ENCODE assay signal across 16 cellular contexts in genomic region chr19:3455960-3456601, GRCh38. TPM values are rescaled to one million over a fixed set of nuclear protein-coding genes. Genes with fewer than 3 reads are reported as not detected.
"Had no signal": no experiment of that assay in that cellular context is flagged by ENCODE, and none has a peak within 500 bp of the region (broad histone marks: within the 10 kb centered on the region; RNA-seq: fewer than 3 reads in every experiment).

No MANE protein-coding gene starts in this region.

- H3K27ac ChIP-seq: epithelial cell of prostate, neutrophil had no signal

- H3K9me3 Mint-ChIP-seq: activated CD4-positive, alpha-beta T cell treated with anti-CD3 and anti-CD28 coated beads, Interleukin-2, amount 10 ng/mL, durations not matched to agents 24 days and 14 days; mesothelial cell of epicardium had no signal

- H3K27ac Mint-ChIP-seq: activated CD4-positive, alpha-beta T cell treated with anti-CD3 and anti-CD28 coated beads, Interleukin-2, amount 10 ng/mL, durations not matched to agents 24 days and 14 days; mesothelial cell of epicardium had no signal

- ATAC-seq: right cardiac atrium had no signal

- H3K27me3 ChIP-seq: neutrophil had no signal

- H3K27me3 Mint-ChIP-seq: activated CD4-positive, alpha-beta T cell treated with anti-CD3 and anti-CD28 coated beads, Interleukin-2, amount 10 ng/mL, durations not matched to agents 24 days and 14 days had no signal

- H3K4me1 Mint-ChIP-seq: activated CD4-positive, alpha-beta T cell treated with anti-CD3 and anti-CD28 coated beads, Interleukin-2, amount 10 ng/mL, durations not matched to agents 24 days and 14 days had no signal

- H3K4me3 Mint-ChIP-seq: activated CD4-positive, alpha-beta T cell treated with anti-CD3 and anti-CD28 coated beads, Interleukin-2, amount 10 ng/mL, durations not matched to agents 24 days and 14 days; mesothelial cell of epicardium had no signal

- H3K9me3 ChIP-seq: neutrophil had no signal

- DNase-seq: activated CD4-positive, alpha-beta T cell treated with anti-CD3 and anti-CD28 coated beads, Interleukin-2, amount 10 ng/mL, durations not matched to agents 24 days and 14 days; activated naive CD4-positive, alpha-beta T cell treated with Interleukin-2 at 50 U/mL for 16 hours; central memory CD4-positive, alpha-beta T cell; effector memory CD4-positive, alpha-beta T cell; hypothalamus; kidney glomerular epithelial cell; posterior cingulate gyrus; right cardiac atrium; stimulated activated naive CD4-positive, alpha-beta T cell had no signal

RNA-seq across cellular contexts. Expression of gene SMIM24, which starts 24.2 kb away (rescaled TPM):
- total RNA-seq: activated CD4-positive, alpha-beta T cell treated with anti-CD3 and anti-CD28 coated beads, Interleukin-2, amount 10 ng/mL, durations not matched to agents 24 days and 14 days; right cardiac atrium; T-helper 1 cell treated with Interleukin-12 subunit alpha and Interleukin-12 subunit beta and Interleukin-4 antibody, amounts not matched to agents 30 ng/mL and 1 ng/mL, for 36 hours; urinary bladder had no signal

RNA-seq across cellular contexts. Expression of gene SMIM44, which starts 27.2 kb away (rescaled TPM):
- total RNA-seq: activated CD4-positive, alpha-beta T cell treated with anti-CD3 and anti-CD28 coated beads, Interleukin-2, amount 10 ng/mL, durations not matched to agents 24 days and 14 days; lower leg skin; mesothelial cell of epicardium; right cardiac atrium; T-helper 1 cell treated with Interleukin-12 subunit alpha and Interleukin-12 subunit beta and Interleukin-4 antibody, amounts not matched to agents 30 ng/mL and 1 ng/mL, for 36 hours; temporal lobe; urinary bladder had no signal
